Comparison of ENCODE assay signal across 18 cellular contexts in the genomic region with DNA sequence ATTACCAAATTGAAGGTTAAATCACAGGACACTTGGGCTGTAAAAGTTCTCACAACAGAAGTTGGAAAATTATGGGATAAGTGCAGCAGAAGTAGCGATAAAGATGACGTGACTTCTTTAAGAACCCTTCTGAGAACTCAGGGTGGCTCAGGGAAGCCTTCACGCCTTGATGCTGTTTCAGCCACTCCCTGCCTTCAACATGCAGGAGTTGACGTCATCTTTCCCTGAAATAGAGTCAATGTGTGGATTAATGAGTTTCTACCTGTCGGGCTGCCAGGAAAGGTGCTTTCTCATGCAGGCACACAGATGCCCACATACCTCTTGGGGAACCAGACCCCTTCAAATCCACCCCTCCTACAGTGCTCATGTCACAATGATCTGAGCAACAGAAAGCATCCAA. TPM values are rescaled to one million over a fixed set of nuclear protein-coding genes. Genes with fewer than 3 reads are reported as not detected.
DNase-seq lines count a peak whose midpoint lies in the region; ATAC-seq, FAIRE-seq and TF ChIP-seq lines count a peak whose summit lies in the region.
"Had no signal": no experiment of that assay in that cellular context is flagged by ENCODE, and none has a peak within 500 bp of the region (broad histone marks: within the 10 kb centered on the region; RNA-seq: fewer than 3 reads in every experiment).

No MANE protein-coding gene starts in this region.

- H3K27ac ChIP-seq in breast epithelium (peak overlapping the region in 1 of 2 donors; percentile 12), cingulate gyrus (ENCODE audit: low read depth, low read length) (peak overlapping the region; percentile 62)
- H3K27ac ChIP-seq: 22Rv1, SJSA1 had no signal

- H3K4me1 Mint-ChIP-seq in MCF 10A (ENCODE audit: insufficient read depth, unreplicated experiment): peaks cover 31% of the 10 kb centered on the region

- POLR2A ChIA-PET in MCF 10A (lab: Yijun Ruan, JAX): interaction anchor here (0.7 to 6.6 kb wide), 12 partner anchors 14 to 604 kb away, joined by 3 to 55 read pairs (median 4); partner anchors contain the start of genes GEMIN8 and RAB9A

- CTCF ChIA-PET in MCF 10A (lab: Yijun Ruan, JAX): no interaction called here

- no peak for ATAC-seq in HG03045 (IDR thresholded peaks at IDR 0.05; ENCODE audit: unreplicated experiment)
- ATAC-seq: Panc1 had no signal

- H3K27me3 ChIP-seq in breast epithelium: peaks cover 0 to 62% of the 10 kb centered on the region in 2 donors
- H3K27me3 ChIP-seq: SJSA1 had no signal

- TF ChIP-seq CTCF in MCF 10A (IDR thresholded peaks at IDR 0.05; ENCODE audit: unreplicated experiment) (no peak), breast epithelium (IDR thresholded peaks at IDR 0.05) (no peak)

- H3K27ac Mint-ChIP-seq in MCF 10A (ENCODE audit: low read depth, unreplicated experiment): peak overlapping the region; percentile 84
- H3K27ac Mint-ChIP-seq: CD14-positive monocyte had no signal

- no peak overlapping the region for H3K4me3 ChIP-seq in breast epithelium
- H3K4me3 ChIP-seq: SJSA1 had no signal

- no peaks in the 10 kb centered on the region for H3K4me1 ChIP-seq in breast epithelium
- H3K4me1 ChIP-seq: SJSA1 had no signal

- no peak for TF ChIP-seq POLR2A in breast epithelium (IDR thresholded peaks at IDR 0.05)

- no peaks in the 10 kb centered on the region for H3K36me3 ChIP-seq in breast epithelium
- H3K36me3 ChIP-seq: SJSA1 had no signal

- peaks cover 27% of the 10 kb centered on the region for H3K36me3 Mint-ChIP-seq in MCF 10A (ENCODE audit: insufficient read depth, unreplicated experiment)
- H3K36me3 Mint-ChIP-seq: CD14-positive monocyte had no signal

- DNase-seq in MCF 10A (ENCODE audit: unreplicated experiment) (peak; percentile 98), breast epithelium (ENCODE audit: low spot score in 2 of 2) (no peak), A172 (ENCODE audit: low spot score) (no peak), SIG-M5 treated with dmso at 0.1 percent for 504 hours (lab: John Stamatoyannopoulos, UW; ENCODE audit: unreplicated experiment) (no peak), cardiac septum (ENCODE audit: low spot score) (no peak)
- DNase-seq: DND-41, H9, KG1, MV-4-11, NCI-H1694 treated with DMSO at 0.1 percent for 48 hours had no signal

- H3K9me3 ChIP-seq in breast epithelium: no peaks in the 10 kb centered on the region
- H3K9me3 ChIP-seq: SJSA1 had no signal

- H3K9me3 Mint-ChIP-seq in MCF 10A (ENCODE audit: unreplicated experiment): no peaks in the 10 kb centered on the region

- peak overlapping the region; percentile 28 for H3K4me3 Mint-ChIP-seq in MCF 10A (ENCODE audit: unreplicated experiment)
- H3K4me3 Mint-ChIP-seq: CD14-positive monocyte had no signal

- H3K27me3 Mint-ChIP-seq in MCF 10A (ENCODE audit: insufficient read depth, unreplicated experiment): peaks cover 50% of the 10 kb centered on the region

- FAIRE-seq in islet of Langerhans (lab: Jason Lieb, UNC): peak; percentile 90
- FAIRE-seq: G401.6 had no signal

- BruUV-seq in MCF 10A (replicated peaks; lab: Mats Ljungman, UMichigan): no TSS peak

- intact Hi-C loops in MCF 10A (cut with micrococcal nuclease): loop anchor here (10.0 kb wide), 1 partner anchor 67 kb away; no protein-coding TSS in a partner anchor
- intact Hi-C loops in breast epithelium (cut with DNase I; ENCODE audit: low total_unique reads): no loop called here
- intact Hi-C loops in cardiac septum (cut with DNase I): no loop called here

RNA-seq across cellular contexts. Expression of gene GPM6B, which starts 10.8 kb away (rescaled TPM):
- total RNA-seq in MCF 10A (2022): 6.9 and 16.3 TPM in 2 replicates
- 10 to 100 TPM in 2 of 3 donors, 1 to 10 TPM in 1; 3.4 to 81.7 (median 35.7) TPM for total RNA-seq in breast epithelium
- not detected in 2 replicates for total RNA-seq in A172 (2014; rRNA removed; shearing (Covaris generic))
- 2.0 TPM for total RNA-seq in cardiac septum
- total RNA-seq: SJSA1 had no signal
